1 cellular context compared by ENCODE assay signal in the genomic region with DNA sequence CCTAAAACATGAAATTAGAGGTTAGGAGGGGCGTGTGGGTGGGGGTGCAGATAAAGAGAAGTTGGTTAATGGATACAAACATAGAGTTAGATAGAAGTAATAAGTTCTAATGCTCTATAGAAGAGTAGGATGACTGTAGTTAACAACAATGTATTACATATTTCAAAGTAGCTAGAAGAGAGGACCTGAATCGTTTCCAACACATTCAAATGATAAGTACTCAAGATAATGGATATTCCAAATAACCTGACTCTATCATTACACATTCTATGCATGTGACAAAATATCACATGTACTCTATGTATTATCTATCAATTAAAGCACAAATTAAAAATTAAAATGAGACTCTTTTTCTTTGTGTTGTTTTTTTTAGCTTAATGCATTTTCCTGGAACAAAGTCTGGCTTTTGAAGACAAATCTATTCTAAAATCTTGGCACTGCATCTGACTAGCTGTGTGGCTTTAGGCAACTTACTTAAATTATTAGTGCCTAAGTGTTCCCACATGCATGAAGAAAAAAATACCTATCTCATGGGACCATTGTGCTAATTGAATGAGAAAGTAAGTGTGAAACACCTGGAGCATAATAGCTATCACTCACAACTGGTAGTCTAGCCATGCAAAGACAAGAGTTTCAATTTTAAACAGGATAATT.
TF ChIP-seq lines count a peak whose summit lies in the region.

No MANE protein-coding gene starts in this region.

TF ChIP-seq in HepG2, 621 proteins besides CTCF, POLR2A, EP300 and RAD21:
- no peak for TF ChIP-seq ZNF382 (CRISPR knock-in tag; IDR thresholded peaks at IDR 0.05; ENCODE audit: borderline replicate concordance)
- no peak for TF ChIP-seq ZNF3 (CRISPR knock-in tag; IDR thresholded peaks at IDR 0.05)
- TF ChIP-seq, protein P1, sequence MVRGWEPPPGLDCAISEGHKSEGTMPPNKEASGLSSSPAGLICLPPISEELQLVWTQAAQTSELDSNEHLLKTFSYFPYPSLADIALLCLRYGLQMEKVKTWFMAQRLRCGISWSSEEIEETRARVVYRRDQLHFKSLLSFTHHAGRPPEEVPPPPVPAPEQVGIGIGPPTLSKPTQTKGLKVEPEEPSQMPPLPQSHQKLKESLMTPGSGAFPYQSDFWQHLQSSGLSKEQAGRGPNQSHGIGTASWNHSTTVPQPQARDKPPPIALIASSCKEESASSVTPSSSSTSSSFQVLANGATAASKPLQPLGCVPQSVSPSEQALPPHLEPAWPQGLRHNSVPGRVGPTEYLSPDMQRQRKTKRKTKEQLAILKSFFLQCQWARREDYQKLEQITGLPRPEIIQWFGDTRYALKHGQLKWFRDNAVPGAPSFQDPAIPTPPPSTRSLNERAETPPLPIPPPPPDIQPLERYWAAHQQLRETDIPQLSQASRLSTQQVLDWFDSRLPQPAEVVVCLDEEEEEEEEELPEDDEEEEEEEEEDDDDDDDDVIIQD (CRISPR knock-in tag; IDR thresholded peaks at IDR 0.05; ENCODE audit: low read depth), result no peak
- TF ChIP-seq ZC3H13 (CRISPR knock-in tag; IDR thresholded peaks at IDR 0.05), result no peak
- TF ChIP-seq ZNF101 (CRISPR knock-in tag; IDR thresholded peaks at IDR 0.05; ENCODE audit: borderline replicate concordance, low read depth), result no peak
- no peak for TF ChIP-seq POLR2AphosphoS5 (IDR thresholded peaks at IDR 0.05; ENCODE audit: low read depth, low read length)
- TF ChIP-seq ZNF224 (CRISPR knock-in tag; IDR thresholded peaks at IDR 0.05), result no peak
- no peak for TF ChIP-seq HOXA3 (CRISPR knock-in tag; IDR thresholded peaks at IDR 0.05)
